ENCODE assay signal across 8 cellular contexts in genomic region chr1:27979151-27979858, GRCh38. TPM values are rescaled to one million over a fixed set of nuclear protein-coding genes. Genes with fewer than 3 reads are reported as not detected.
DNase-seq lines count a peak whose midpoint lies in the region; ATAC-seq and TF ChIP-seq lines count a peak whose summit lies in the region.

No MANE protein-coding gene starts in this region.

- no peak overlapping the region for H2AK5ac ChIP-seq in IMR-90 (ENCODE audit: low read depth, low read length)

- no peak for TF ChIP-seq POLR2A in IMR-90 (IDR thresholded peaks at IDR 0.05; ENCODE audit: low read depth, low read length)

- DNase-seq in DMS 273 treated with DMSO at 0.1 percent for 48 hours (lab: John Stamatoyannopoulos, UW) (peak; percentile 17), IMR-90 (peak; percentile 81), SK-MEL-5 (ENCODE audit: low read depth, low spot score) (peak; percentile 54), fibroblast of mammary gland (ENCODE audit: low read depth) (peak; percentile 81), omental fat pad (ENCODE audit: low spot score) (no peak), HuH-7 (ENCODE audit: low spot score) (no peak)
- DNase-seq in activated CD4-positive, alpha-beta T cell treated with anti-CD3 and anti-CD28 coated beads, Interleukin-2, amount 50 U/mL, for 1 hour = no peak

- intact Hi-C loops in IMR-90 (cut with micrococcal nuclease) = loop anchor here (1.0 kb wide), 2 partner anchors 116 to 121 kb away; no protein-coding TSS in a partner anchor

- H3K27ac ChIP-seq in IMR-90 (ENCODE audit: insufficient read depth, low read length) = no peak overlapping the region

- no peak overlapping the region for H3K4me2 ChIP-seq in IMR-90 (ENCODE audit: low read depth, low read length)

- peak; percentile 73 for TF ChIP-seq CTCF in IMR-90 (conservative IDR thresholded peaks at IDR 0.05; ENCODE audit: low read depth, low read length)
- TF ChIP-seq CTCF in fibroblast of mammary gland (conservative IDR thresholded peaks at IDR 0.05; ENCODE audit: control insufficient read depth, insufficient read depth, low read depth, low read length) = peak; percentile 59
- TF ChIP-seq CTCF in omental fat pad (IDR thresholded peaks at IDR 0.05) = peak in 1 of 3 donors; percentile 20

- no peak overlapping the region for H3K4ac ChIP-seq in IMR-90 (ENCODE audit: low read depth, low read length)

- H4K91ac ChIP-seq in IMR-90 (ENCODE audit: insufficient read depth, low read depth, low read length) = no peak overlapping the region

- no CpG with 5 or more reads among the region's 1 CpG for WGBS in IMR-90 (ENCODE audit: extremely low coverage in 2 of 2, insufficient read length in 1 of 2), 2 experiments

- no peak overlapping the region for H2BK20ac ChIP-seq in IMR-90 (ENCODE audit: low read depth, low read length)

- H3K4me1 ChIP-seq in IMR-90 (ENCODE audit: control insufficient read depth, insufficient read depth, low read length) = peaks cover 2% of the 10 kb centered on the region

- dilution Hi-C loops in IMR-90 (cut with HindIII; ENCODE audit: low sequenced_read_pairs, unreplicated experiment) = no loop called here

- H2AFZ ChIP-seq in IMR-90 (replicated peaks; ENCODE audit: low read length, poor library complexity) = no peak overlapping the region

- no peak overlapping the region for H2BK5ac ChIP-seq in IMR-90 (ENCODE audit: low read depth, low read length, poor library complexity, severe bottlenecking)

- in situ Hi-C loops in IMR-90 (cut with MboI; ENCODE audit: low sequenced_read_pairs) (no loop called here), SK-MEL-5 (cut with HindIII; ENCODE audit: low pct_unique_long_range_greater_than_20kb, low sequenced_read_pairs) (no loop called here)

- H3K79me1 ChIP-seq in IMR-90 (ENCODE audit: low read depth in 1 of 2, low read length in 2 of 2) = no peaks in the 10 kb centered on the region

- no peak overlapping the region for H4K8ac ChIP-seq in IMR-90 (ENCODE audit: low read depth in 2 of 2, low read length in 2 of 2)

- H3K9me1 ChIP-seq in IMR-90 (ENCODE audit: insufficient read depth, low read length) = no peaks in the 10 kb centered on the region

- H3K18ac ChIP-seq in IMR-90 (ENCODE audit: low read depth, low read length) = no peak overlapping the region

- no peak overlapping the region for H3K23ac ChIP-seq in IMR-90 (ENCODE audit: low read depth, low read length)

- no peak overlapping the region for H2BK120ac ChIP-seq in IMR-90 (ENCODE audit: low read depth, low read length)

- no peak overlapping the region for H2BK15ac ChIP-seq in IMR-90 (ENCODE audit: low read depth, low read length)

- H3K56ac ChIP-seq in IMR-90 (ENCODE audit: extremely low read depth, insufficient read depth, low read length) = no peak overlapping the region

- H4K5ac ChIP-seq in IMR-90 (ENCODE audit: low read depth, low read length) = no peak overlapping the region

- POLR2A ChIA-PET in IMR-90 (lab: Charles Lee; ENCODE audit: unreplicated experiment) = interaction anchor here (1.0 kb wide), 1 partner anchor 11 kb away, joined by 4 read pairs; no protein-coding TSS in a partner anchor

- no peak overlapping the region for H3K9ac ChIP-seq in IMR-90 (ENCODE audit: low read depth, low read length)

- no peak overlapping the region for H3K4me3 ChIP-seq in IMR-90 (ENCODE audit: insufficient read depth, low read depth, low read length)
- H3K4me3 ChIP-seq in fibroblast of mammary gland (ENCODE audit: control insufficient read depth, low read depth, low read length) = no peak overlapping the region

- no peaks in the 10 kb centered on the region for H4K20me1 ChIP-seq in IMR-90 (ENCODE audit: insufficient read depth, low read length)

- TF ChIP-seq RAD21 in IMR-90 (IDR thresholded peaks at IDR 0.05; ENCODE audit: low read length) = peak; percentile 80

- CTCF ChIA-PET in IMR-90 (lab: Yijun Ruan, JAX) = interaction anchor here (1.1 to 1.2 kb wide), 2 partner anchors 9 to 12 kb away, joined by 3 to 4 read pairs; no protein-coding TSS in a partner anchor

- no peaks in the 10 kb centered on the region for H3K9me3 ChIP-seq in IMR-90 (ENCODE audit: control insufficient read depth, insufficient read depth, low read length)

- peak; percentile 91 for ATAC-seq in IMR-90 (ENCODE audit: low read depth)
- peak; percentile 82 for ATAC-seq in omental fat pad (ENCODE audit: low FRiP score)
- ATAC-seq in GM19023 (IDR thresholded peaks at IDR 0.05; ENCODE audit: unreplicated experiment) = no peak

- no TSS peak for BruUV-seq in IMR-90 (replicated peaks; lab: Mats Ljungman, UMichigan)

- H3K27me3 ChIP-seq in IMR-90 (ENCODE audit: control insufficient read depth, insufficient read depth, low read length) = no peaks in the 10 kb centered on the region

- H3K36me3 ChIP-seq in IMR-90 (ENCODE audit: control insufficient read depth, insufficient read depth, low read length) = 0 out of 2 replicates have a peak, but pooled peaks cover 1% of the 10 kb centered on the region

- H3K14ac ChIP-seq in IMR-90 (replicated peaks; ENCODE audit: low read depth, low read length) = no peak overlapping the region

- H2AK9ac ChIP-seq in IMR-90 (replicated peaks; ENCODE audit: low read depth, low read length, poor library complexity) = no peak overlapping the region

TF ChIP-seq in IMR-90, 13 proteins besides CTCF, POLR2A, EP300 and RAD21:
- TF ChIP-seq BHLHE40 (IDR thresholded peaks at IDR 0.05; ENCODE audit: low read depth, low read length) (no peak), FOS (IDR thresholded peaks at IDR 0.05; ENCODE audit: low read depth, low read length) (no peak), RCOR1 (IDR thresholded peaks at IDR 0.05; ENCODE audit: insufficient replicate concordance, low read length) (no peak), RFX5 (IDR thresholded peaks at IDR 0.05; ENCODE audit: low read depth, low read length) (no peak), USF2 (IDR thresholded peaks at IDR 0.05; ENCODE audit: low read depth, low read length) (no peak), MXI1 (IDR thresholded peaks at IDR 0.05; ENCODE audit: borderline replicate concordance, low read depth, low read length) (no peak), MAFK (IDR thresholded peaks at IDR 0.05; ENCODE audit: low read depth, low read length) (no peak), SMC3 (IDR thresholded peaks at IDR 0.05; ENCODE audit: low read depth, low read length) (peak; percentile 94), ELK1 (IDR thresholded peaks at IDR 0.05; ENCODE audit: borderline replicate concordance, low read depth, low read length) (no peak), CEBPB (IDR thresholded peaks at IDR 0.05; ENCODE audit: low read depth, low read length) (peak; percentile 73), MAZ (IDR thresholded peaks at IDR 0.05; ENCODE audit: borderline replicate concordance, low read depth, low read length) (no peak), CHD1 (IDR thresholded peaks at IDR 0.05; ENCODE audit: low read depth, low read length) (no peak), NFE2L2 (IDR thresholded peaks at IDR 0.05; ENCODE audit: low read depth, low read length) (peak; percentile 68; the same call in 1 of the 2 replicates)

RNA-seq across cellular contexts. Expression of gene XKR8, which starts 19.5 kb away (rescaled TPM):
- total RNA-seq in IMR-90 (2012; rRNA removed) (1.1 TPM in 2 replicates), omental fat pad (1 to 10 TPM; 4.3 to 9.6 (median 4.8) TPM)
- 10.7 and 12.8 TPM in 2 replicates for polyA plus RNA-seq in IMR-90 (2012; rRNA removed)
- polyA plus RNA-seq in IMR-90 (2012; cell fraction: cytosol; rRNA removed) = 11.8 and 16.5 TPM in 2 replicates
- polyA plus RNA-seq in IMR-90 (2012; cell fraction: nucleus; rRNA removed; ENCODE audit: low replicate concordance) = 6.5 and 10.7 TPM in 2 replicates
- not detected in 2 replicates for total RNA-seq in SK-MEL-5 (2014; rRNA removed; shearing (Covaris generic))
- polyA plus RNA-seq in SK-MEL-5 (2015; cell fraction: cytosol; rRNA removed) = not detected in 2 replicates
- polyA plus RNA-seq in SK-MEL-5 (2015; cell fraction: nucleus; rRNA removed) = 0.06 TPM in 1 of 2 replicates, not detected in the other

RNA-seq across cellular contexts. Expression of gene SMPDL3B, which starts 44.5 kb away (rescaled TPM):
- total RNA-seq in IMR-90 (2012; rRNA removed) (not detected in 2 replicates), omental fat pad (10 to 100 TPM in 1 of 4 donors, 1 to 10 TPM in 2, under 1 TPM in 1; 0.63 to 17.2 (median 3.6) TPM)
- polyA plus RNA-seq in IMR-90 (2012; rRNA removed) = not detected in 2 replicates
- polyA plus RNA-seq in IMR-90 (2012; cell fraction: cytosol; rRNA removed) = 0.04 and 0.05 TPM in 2 replicates
- not detected in 2 replicates for polyA plus RNA-seq in IMR-90 (2012; cell fraction: nucleus; rRNA removed; ENCODE audit: low replicate concordance)
- total RNA-seq in SK-MEL-5 (2014; rRNA removed; shearing (Covaris generic)) = 1.0 and 2.0 TPM in 2 replicates
- polyA plus RNA-seq in SK-MEL-5 (2015; cell fraction: cytosol; rRNA removed) = 3.0 and 5.0 TPM in 2 replicates
- polyA plus RNA-seq in SK-MEL-5 (2015; cell fraction: nucleus; rRNA removed) = 0.44 and 5.7 TPM in 2 replicates

Comparison
In these comparisons a context has a peak if more than half of its experiments do, and no peak if none do; other contexts are left out.
1. DNase-seq: peak in DMS 273 treated with DMSO at 0.1 percent for 48 hours (single experiment), IMR-90 (single experiment), SK-MEL-5 (single experiment) and fibroblast of mammary gland (single experiment); none in omental fat pad (single experiment), HuH-7 (single experiment) and activated CD4-positive, alpha-beta T cell treated with anti-CD3 and anti-CD28 coated beads, Interleukin-2, amount 50 U/mL, for 1 hour (single experiment).